Comparison of ENCODE assay signal across 15 cellular contexts in the genomic region with DNA sequence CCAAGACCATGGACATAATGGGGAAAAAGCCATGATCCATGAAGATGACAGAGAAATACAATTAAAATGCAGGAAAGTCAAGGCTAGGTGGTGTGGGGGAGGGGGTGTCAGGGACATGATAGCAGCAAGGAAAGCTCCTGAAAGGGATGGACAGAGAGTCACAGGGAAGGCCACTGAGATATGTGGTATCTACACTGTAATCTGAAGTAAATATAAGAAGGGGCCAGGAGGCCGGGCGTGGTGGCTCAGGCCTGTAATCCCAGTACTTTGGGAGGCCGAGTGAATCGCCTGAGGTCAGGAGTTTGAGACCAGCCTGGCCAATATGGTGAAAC.
"Had no signal": no experiment of that assay in that cellular context is flagged by ENCODE, and none has a peak within 500 bp of the region (broad histone marks: within the 10 kb centered on the region; RNA-seq: fewer than 3 reads in every experiment).

No MANE protein-coding gene starts in this region.

- ATAC-seq: naive thymus-derived CD8-positive, alpha-beta T cell; stimulated activated naive CD8-positive, alpha-beta T cell treated with anti-CD3 and anti-CD28 coated beads, Interleukin-15, amount 100 ng/mL, for 72 hours had no signal

- H3K9me3 Mint-ChIP-seq: activated CD8-positive, alpha-beta T cell treated with anti-CD3 and anti-CD28 coated beads for 36 hours; activated naive CD4-positive, alpha-beta T cell treated with anti-CD3 and anti-CD28 coated beads for 36 hours; central memory CD8-positive, alpha-beta T cell; naive thymus-derived CD8-positive, alpha-beta T cell; stimulated activated naive CD8-positive, alpha-beta T cell treated with anti-CD3 and anti-CD28 coated beads, Interleukin-15, amount 100 ng/mL, for 72 hours had no signal

- DNase-seq: activated CD8-positive, alpha-beta memory T cell treated with anti-CD3 and anti-CD28 coated beads, Interleukin-2, amount 50 U/mL, for 48 hours; activated naive CD4-positive, alpha-beta T cell treated with anti-CD3 and anti-CD28 coated beads for 36 hours; effector memory CD4-positive, alpha-beta T cell; hypothalamus; kidney glomerular epithelial cell; naive thymus-derived CD8-positive, alpha-beta T cell; occipital lobe; stimulated activated CD4-positive, alpha-beta T cell treated with anti-CD3 and anti-CD28 coated beads, Interleukin-4, amount 100 ng/mL, for 1 hour; stimulated activated CD8-positive, alpha-beta memory T cell treated with anti-CD3 and anti-CD28 coated beads, Interleukin-4, amount 100 ng/mL, for 48 hours; stimulated activated naive CD8-positive, alpha-beta T cell treated with anti-CD3 and anti-CD28 coated beads, Interleukin-15, amount 100 ng/mL, for 72 hours; T-helper 9 cell had no signal

- H3K4me3 Mint-ChIP-seq: activated CD4-positive, alpha-beta T cell treated with anti-CD3 and anti-CD28 coated beads for 36 hours; activated CD8-positive, alpha-beta T cell treated with anti-CD3 and anti-CD28 coated beads for 36 hours; activated naive CD4-positive, alpha-beta T cell treated with anti-CD3 and anti-CD28 coated beads for 36 hours; central memory CD8-positive, alpha-beta T cell; stimulated activated naive CD8-positive, alpha-beta T cell treated with anti-CD3 and anti-CD28 coated beads, Interleukin-15, amount 100 ng/mL, for 72 hours had no signal

- H3K4me1 Mint-ChIP-seq: central memory CD8-positive, alpha-beta T cell had no signal

- H3K27ac Mint-ChIP-seq: activated CD4-positive, alpha-beta T cell treated with anti-CD3 and anti-CD28 coated beads for 36 hours; activated CD8-positive, alpha-beta T cell treated with anti-CD3 and anti-CD28 coated beads for 36 hours; activated naive CD4-positive, alpha-beta T cell treated with anti-CD3 and anti-CD28 coated beads for 36 hours; stimulated activated naive CD8-positive, alpha-beta T cell treated with anti-CD3 and anti-CD28 coated beads, Interleukin-15, amount 100 ng/mL, for 72 hours had no signal

- H3K4me3 ChIP-seq: thoracic aorta had no signal

- H3K27me3 Mint-ChIP-seq: activated CD4-positive, alpha-beta T cell treated with anti-CD3 and anti-CD28 coated beads for 36 hours; activated CD8-positive, alpha-beta T cell treated with anti-CD3 and anti-CD28 coated beads for 36 hours; central memory CD8-positive, alpha-beta T cell; naive thymus-derived CD8-positive, alpha-beta T cell; stimulated activated naive CD8-positive, alpha-beta T cell treated with anti-CD3 and anti-CD28 coated beads, Interleukin-15, amount 100 ng/mL, for 72 hours had no signal

- H3K36me3 ChIP-seq: thoracic aorta had no signal

- H3K9me3 ChIP-seq: thoracic aorta had no signal
